In genomic region chr14:39469094-39469710, GRCh38 we compare ENCODE assay signal across 9 cellular contexts. TPM values are rescaled to one million over a fixed set of nuclear protein-coding genes. Genes with fewer than 3 reads are reported as not detected.
A peak's percentile ranks its signal among the peaks of the same experiment; 100 is the strongest.
DNase-seq lines count a peak whose midpoint lies in the region; ATAC-seq, FAIRE-seq and TF ChIP-seq lines count a peak whose summit lies in the region.
"Had no signal": no experiment of that assay in that cellular context is flagged by ENCODE, and none has a peak within 500 bp of the region (broad histone marks: within the 10 kb centered on the region; RNA-seq: fewer than 3 reads in every experiment).

No MANE protein-coding gene starts in this region.

- no peak overlapping the region for H3K27ac ChIP-seq in OCI-LY3 (ENCODE audit: low read length)
- no peak overlapping the region for H3K27ac ChIP-seq in H1 (ENCODE audit: low read depth, low read length)

- H3K9ac ChIP-seq in OCI-LY3 (ENCODE audit: low read length) = no peak overlapping the region
- H3K9ac ChIP-seq in H1 (replicated peaks in 1 of 4; ENCODE audit: extremely low read depth in 1 of 4, low read depth in 3 of 4, low read length in 3 of 4) = no peak overlapping the region

- H3K79me1 ChIP-seq in H1 (ENCODE audit: low read depth, low read length) = no peaks in the 10 kb centered on the region

- H3K9me3 ChIP-seq in BE2C (no peaks in the 10 kb centered on the region; the same call in 1 of the 2 replicates), OCI-LY3 (ENCODE audit: insufficient read depth, low read length) (no peaks in the 10 kb centered on the region), H1 (ENCODE audit: insufficient read depth in 2 of 2, low read depth in 1 of 2, low read length in 1 of 2) (no peaks in the 10 kb centered on the region)

- POLR2A ChIA-PET in H1 (lab: Charles Lee; ENCODE audit: partially characterized antibody) = no interaction called here

- H2BK15ac ChIP-seq in H1 (ENCODE audit: low read length) = no peak overlapping the region

- H4K20me1 ChIP-seq in OCI-LY3 (ENCODE audit: insufficient read depth, low read length) (no peaks in the 10 kb centered on the region), H1 (replicated peaks in 1 of 2; ENCODE audit: control insufficient read depth in 1 of 2, insufficient read depth in 2 of 2, low read length in 2 of 2) (peaks cover 0 to 2% of the 10 kb centered on the region in 2 experiments)

- H4K5ac ChIP-seq in H1 (ENCODE audit: insufficient read length, low read depth, low read length) = no peak overlapping the region

- H2BK5ac ChIP-seq in H1 (ENCODE audit: low read depth, low read length) = no peak overlapping the region; the same call in 1 of the 2 replicates

- no peak overlapping the region for H3K14ac ChIP-seq in H1 (ENCODE audit: insufficient read length)

- no peak overlapping the region for H3K18ac ChIP-seq in H1 (ENCODE audit: extremely low read depth, low read length)

- TF ChIP-seq CTCF in BE2C (IDR thresholded peaks at IDR 0.05; ENCODE audit: low read depth, low read length) = peak; percentile 57
- TF ChIP-seq CTCF in OCI-LY3 (IDR thresholded peaks at IDR 0.05; ENCODE audit: low read depth, low read length) = peak; percentile 79
- TF ChIP-seq CTCF in H1 (IDR thresholded peaks at IDR 0.05; ENCODE audit: control extremely low read depth in 1 of 3, insufficient read depth in 1 of 3, low read depth in 1 of 3, low read length in 3 of 3) = peak; percentile 43 to 67 (median 49); a peak in 3 of 4 replicates

- H2BK120ac ChIP-seq in H1 (replicated peaks; ENCODE audit: low read depth, low read length) = peak overlapping the region; percentile 33

- H2AK5ac ChIP-seq in H1 (ENCODE audit: low read depth, low read length) = no peak overlapping the region

- peak; percentile 77 for FAIRE-seq in H1 (lab: Jason Lieb, UNC)
- FAIRE-seq: endometrium had no signal

- TF ChIP-seq EP300 in H1 (IDR thresholded peaks at IDR 0.05; ENCODE audit: borderline replicate concordance in 1 of 2, low read depth in 2 of 2, low read length in 2 of 2) = no peak

- H3K27me3 ChIP-seq in BE2C = peaks cover 3% of the 10 kb centered on the region; the same call in 1 of the 2 replicates
- H3K27me3 ChIP-seq in OCI-LY3 (ENCODE audit: low read depth, low read length) = no peaks in the 10 kb centered on the region
- H3K27me3 ChIP-seq in H1 (replicated peaks in 1 of 4; ENCODE audit: control insufficient read depth in 3 of 4, extremely low read depth in 1 of 4, insufficient read depth in 3 of 4, low read length in 3 of 4) = no peaks in the 10 kb centered on the region

- H2BK12ac ChIP-seq in H1 (ENCODE audit: low read depth, low read length) = no peak overlapping the region; the same call in 1 of the 2 replicates

- peak; percentile 55 for DNase-seq in BE2C
- DNase-seq in H1 (ENCODE audit: low read depth in 1 of 2, low spot score in 2 of 2) = peak; percentile 21 to 56
- DNase-seq in stimulated activated CD8-positive, alpha-beta memory T cell treated with anti-CD3 and anti-CD28 coated beads, Interleukin-4, amount 100 ng/mL, for 48 hours = peak; percentile 56
- no peak for DNase-seq in AG20443 (ENCODE audit: low spot score)
- DNase-seq in T1000 (lab: John Stamatoyannopoulos, UW) = no peak

- peak; percentile 96 for ATAC-seq in GM18511 (IDR thresholded peaks at IDR 0.05; ENCODE audit: unreplicated experiment)
- peak; percentile 96 for ATAC-seq in HG02852 (IDR thresholded peaks at IDR 0.05; ENCODE audit: unreplicated experiment)

- H3K4ac ChIP-seq in H1 (replicated peaks; ENCODE audit: insufficient read length, low read depth, low read length) = no peak overlapping the region

- H3K23ac ChIP-seq in H1 (ENCODE audit: insufficient read length) = no peak overlapping the region

- peak; percentile 60 to 75 for TF ChIP-seq RAD21 in H1 (IDR thresholded peaks at IDR 0.05 in 1 of 2, conservative IDR thresholded peaks at IDR 0.05 in 1 of 2; ENCODE audit: low read depth in 2 of 2, low read length in 2 of 2)

- no peak overlapping the region for H3K56ac ChIP-seq in H1 (replicated peaks; ENCODE audit: insufficient read length, low read depth, low read length)

- peak overlapping the region; percentile 39; the same call in 1 of the 2 replicates for H2AFZ ChIP-seq in OCI-LY3 (ENCODE audit: low read depth, low read length)
- no peak overlapping the region for H2AFZ ChIP-seq in H1 (ENCODE audit: low read length)

- no peak overlapping the region for H3K4me3 ChIP-seq in BE2C (ENCODE audit: low read depth, low read length)
- no peak overlapping the region for H3K4me3 ChIP-seq in OCI-LY3 (ENCODE audit: low read length)
- no peak overlapping the region for H3K4me3 ChIP-seq in H1 (ENCODE audit: extremely low read depth in 1 of 4, insufficient read depth in 2 of 4, low read depth in 3 of 4, low read length in 4 of 4)

- H3K4me1 ChIP-seq in BE2C (no peaks in the 10 kb centered on the region), OCI-LY3 (ENCODE audit: low read length) (peaks cover 5% of the 10 kb centered on the region; the same call in 1 of the 2 replicates), H1 (replicated peaks in 1 of 4; ENCODE audit: control insufficient read depth in 3 of 4, insufficient read depth in 4 of 4, low read length in 3 of 4) (no peaks in the 10 kb centered on the region)

- TF ChIP-seq POLR2A in H1 (IDR thresholded peaks at IDR 0.05; ENCODE audit: control extremely low read depth in 1 of 2, low read depth in 2 of 2, low read length in 2 of 2) = no peak

- 76% methylated on average over 5 of the region's 5 CpGs; no CpG with 5 or more reads in 1 of the 2 experiments for WGBS in H1 (ENCODE audit: extremely low coverage in 1 of 2, insufficient coverage in 1 of 2, insufficient read length in 1 of 2, insufficient replicate concordance in 2 of 2, low coverage in 1 of 2, low lambda C conversion rate in 2 of 2, missing lambda C conversion rate in 1 of 2), 2 experiments

- H3K79me2 ChIP-seq in OCI-LY3 (ENCODE audit: low read length) (no peaks in the 10 kb centered on the region), H1 (ENCODE audit: control insufficient read depth in 1 of 2, insufficient read depth in 2 of 2, low read length in 2 of 2) (no peaks in the 10 kb centered on the region)

- H2BK20ac ChIP-seq in H1 (ENCODE audit: low read length) = no peak overlapping the region; the same call in 1 of the 2 replicates

- H3K36me3 ChIP-seq in BE2C = no peaks in the 10 kb centered on the region
- H3K36me3 ChIP-seq in OCI-LY3 (replicated peaks; ENCODE audit: low read depth, low read length) = no peaks in the 10 kb centered on the region
- H3K36me3 ChIP-seq in H1 (ENCODE audit: control insufficient read depth in 2 of 4, insufficient read depth in 4 of 4, low read length in 3 of 4) = no peaks in the 10 kb centered on the region

- CTCF ChIA-PET in H1 (lab: Charles Lee; ENCODE audit: partially characterized antibody) = interaction anchor here (0.6 to 2.7 kb wide), 18 partner anchors 10 to 949 kb away, joined by 3 to 10 read pairs (median 4); no protein-coding TSS in a partner anchor

- no peaks in the 10 kb centered on the region for H3K23me2 ChIP-seq in H1 (ENCODE audit: low read depth, low read length)

- no peak overlapping the region for H4K91ac ChIP-seq in H1 (replicated peaks; ENCODE audit: insufficient read length, low read length)

- H3K4me2 ChIP-seq in OCI-LY3 (ENCODE audit: low read length) (peak overlapping the region; percentile 47), H1 (ENCODE audit: insufficient read depth in 1 of 2, low read depth in 2 of 2, low read length in 2 of 2) (no peak overlapping the region)

- no peak overlapping the region for H4K8ac ChIP-seq in H1 (ENCODE audit: extremely low read depth, insufficient read depth, low read length)

TF ChIP-seq in H1, 55 proteins besides CTCF, POLR2A, EP300 and RAD21 (continues in another document):
- no peak for TF ChIP-seq FOSL1 (IDR thresholded peaks at IDR 0.05; ENCODE audit: insufficient read depth, low read depth, low read length)

RNA-seq across cellular contexts. Expression of gene FBXO33, which starts 37.0 kb away (rescaled TPM):
- 13.0 TPM for polyA plus RNA-seq in BE2C (2012; ENCODE audit: insufficient read depth, insufficient read length, low read depth)
- total RNA-seq in H1 (2021; fragmentation: NEBNext Ultra II Directional; extraction: Animal tissue kit (Norgen Biotek cat#: 25700)) = 10.8 and 11.5 TPM in 2 replicates
- polyA plus RNA-seq in H1 (2011; rRNA removed) = 3.4 and 4.7 TPM in 2 replicates
- polyA plus RNA-seq in H1 (2011; cell fraction: cytosol; rRNA removed) = 5.5 TPM
- 4.8 TPM for polyA plus RNA-seq in H1 (2011; cell fraction: nucleus; rRNA removed)
- 5.2 to 8.1 TPM (median 5.9 TPM) in 4 replicates for polyA plus RNA-seq in H1 (2012, experiment 1 of 2)
- polyA plus RNA-seq in H1 (2012, experiment 2 of 2) = 2.8 TPM
- polyA plus RNA-seq in H1 (2013, experiment 1 of 2) = 8.6 TPM
- polyA plus RNA-seq in H1 (2013, experiment 2 of 2) = 8.2 TPM
- 7.5 and 8.5 TPM in 2 replicates for polyA minus RNA-seq in H1 (2011; rRNA and poly(A)+ RNA removed)
- polyA minus RNA-seq in H1 (2011; cell fraction: cytosol; rRNA and poly(A)+ RNA removed) = 8.1 TPM
- 10.3 TPM for polyA minus RNA-seq in H1 (2011; cell fraction: nucleus; rRNA and poly(A)+ RNA removed)

Comparison
In these comparisons a context has a peak if more than half of its experiments do, and no peak if none do; other contexts are left out.
1. DNase-seq: peak in BE2C (single experiment), H1 (2 of 2) and stimulated activated CD8-positive, alpha-beta memory T cell treated with anti-CD3 and anti-CD28 coated beads, Interleukin-4, amount 100 ng/mL, for 48 hours (single experiment); none in AG20443 (single experiment) and T1000 (single experiment).
2. Peak in every context shown above with its lines, with median percentiles within 50 percentile points of each other: CTCF ChIP-seq.